In genomic region chr9:35691757-35692301, GRCh38 we compare ENCODE assay signal across 9 cellular contexts. TPM values are rescaled to one million over a fixed set of nuclear protein-coding genes. Genes with fewer than 3 reads are reported as not detected.
DNase-seq lines count a peak whose midpoint lies in the region; ATAC-seq lines count a peak whose summit lies in the region.
"Had no signal": no experiment of that assay in that cellular context is flagged by ENCODE, and none has a peak within 500 bp of the region (broad histone marks: within the 10 kb centered on the region; RNA-seq: fewer than 3 reads in every experiment).

No MANE protein-coding gene starts in this region.

- peaks cover 20% of the 10 kb centered on the region for H3K79me1 ChIP-seq in trophoblast cell (ENCODE audit: low read length)

- no peak overlapping the region for H4K8ac ChIP-seq in trophoblast cell (ENCODE audit: low read depth, low read length)

- H3K27me3 Mint-ChIP-seq in CD4-positive, alpha-beta memory T cell, result no peaks in the 10 kb centered on the region
- no peaks in the 10 kb centered on the region for H3K27me3 Mint-ChIP-seq in IgD-negative memory B cell
- H3K27me3 Mint-ChIP-seq in effector memory CD8-positive, alpha-beta T cell, result no peaks in the 10 kb centered on the region

- no peak overlapping the region for H2AK5ac ChIP-seq in trophoblast cell (ENCODE audit: low read length)

- peaks cover 14% of the 10 kb centered on the region for H3K79me2 ChIP-seq in trophoblast cell (ENCODE audit: control insufficient read depth, insufficient read depth, low read length, poor library complexity)

- CTCF ChIA-PET in CD4-positive, alpha-beta memory T cell (lab: Charles Lee; ENCODE audit: partially characterized antibody), result interaction anchor here (0.6 to 16.3 kb wide), 9 partner anchors 9 to 190 kb away, joined by 3 to 339 read pairs (median 4); partner anchors contain the start of genes ARHGEF39, CCDC107, CREB3 and RMRP

- peaks cover 11 to 40% (median 22%) of the 10 kb centered on the region in 4 donors for H3K4me1 Mint-ChIP-seq in CD4-positive, alpha-beta memory T cell
- peaks cover 6 to 12% (median 9%) of the 10 kb centered on the region in 3 donors for H3K4me1 Mint-ChIP-seq in IgD-negative memory B cell
- H3K4me1 Mint-ChIP-seq in effector memory CD8-positive, alpha-beta T cell (ENCODE audit: low read depth in 2 of 2), result peaks cover 7 to 22% of the 10 kb centered on the region in 2 donors

- H3K23ac ChIP-seq in trophoblast cell (ENCODE audit: low read length), result no peak overlapping the region

- no peak overlapping the region for H3K4ac ChIP-seq in trophoblast cell (ENCODE audit: low read depth, low read length)

- no peaks in the 10 kb centered on the region for H3K27me3 ChIP-seq in CD4-positive, alpha-beta memory T cell (ENCODE audit: insufficient read depth, low read length)
- H3K27me3 ChIP-seq in trophoblast cell (ENCODE audit: insufficient read depth, low read length), result no peaks in the 10 kb centered on the region

- peak overlapping the region; percentile 82 to 90 (median 88) for H3K4me3 Mint-ChIP-seq in CD4-positive, alpha-beta memory T cell
- peak overlapping the region; percentile 57 to 92 (median 87) for H3K4me3 Mint-ChIP-seq in IgD-negative memory B cell
- peak overlapping the region; percentile 88 to 90 for H3K4me3 Mint-ChIP-seq in effector memory CD8-positive, alpha-beta T cell

- no peak overlapping the region for H3K4me2 ChIP-seq in trophoblast cell (ENCODE audit: low read length)

- H3K27ac Mint-ChIP-seq in CD4-positive, alpha-beta memory T cell, result peak overlapping the region; percentile 55 to 92 (median 81)
- peak overlapping the region in 2 of 3 donors; percentile 65 to 74 for H3K27ac Mint-ChIP-seq in IgD-negative memory B cell
- H3K27ac Mint-ChIP-seq in effector memory CD8-positive, alpha-beta T cell, result peak overlapping the region in 1 of 2 donors; percentile 86

- H3K9me3 Mint-ChIP-seq in CD4-positive, alpha-beta memory T cell, result no peaks in the 10 kb centered on the region
- no peaks in the 10 kb centered on the region for H3K9me3 Mint-ChIP-seq in IgD-negative memory B cell
- no peaks in the 10 kb centered on the region for H3K9me3 Mint-ChIP-seq in effector memory CD8-positive, alpha-beta T cell

- peaks cover under 1% of the 10 kb centered on the region for H3K36me3 ChIP-seq in CD4-positive, alpha-beta memory T cell (ENCODE audit: insufficient read depth, low read length)
- peaks cover 7 to 12% of the 10 kb centered on the region in 2 experiments for H3K36me3 ChIP-seq in trophoblast cell (ENCODE audit: control insufficient read depth in 1 of 2, insufficient read depth in 2 of 2, low read length in 2 of 2)

- no peak overlapping the region for H3K18ac ChIP-seq in trophoblast cell (ENCODE audit: low read length)

- no peak overlapping the region for H4K12ac ChIP-seq in trophoblast cell (ENCODE audit: low read depth, low read length)

- ATAC-seq in effector memory CD8-positive, alpha-beta T cell (replicated peaks), result no peak
- no peak for ATAC-seq in GM18870 (IDR thresholded peaks at IDR 0.05; ENCODE audit: unreplicated experiment)

- peaks cover 0 to 5% of the 10 kb centered on the region in 2 donors for H3K36me3 Mint-ChIP-seq in CD4-positive, alpha-beta memory T cell
- no peaks in the 10 kb centered on the region for H3K36me3 Mint-ChIP-seq in IgD-negative memory B cell
- H3K36me3 Mint-ChIP-seq in effector memory CD8-positive, alpha-beta T cell (ENCODE audit: insufficient read depth), result peaks cover 7% of the 10 kb centered on the region

- WGBS in trophoblast cell (ENCODE audit: extremely low coverage, insufficient coverage, insufficient read length), result no CpG with 5 or more reads among the region's 13 CpGs

- no peak overlapping the region for H2BK12ac ChIP-seq in trophoblast cell (ENCODE audit: low read length)

- no peak overlapping the region for H4K91ac ChIP-seq in trophoblast cell (ENCODE audit: low read depth, low read length)

- no peak overlapping the region for H3K4me3 ChIP-seq in CD4-positive, alpha-beta memory T cell (ENCODE audit: low read length in 2 of 2)
- no peak overlapping the region for H3K4me3 ChIP-seq in trophoblast cell (ENCODE audit: low read depth, low read length)

- no peak overlapping the region for H2BK5ac ChIP-seq in trophoblast cell (ENCODE audit: low read depth, low read length, poor library complexity)

- H3K4me1 ChIP-seq in CD4-positive, alpha-beta memory T cell (ENCODE audit: insufficient read depth, low read length), result peaks cover 15% of the 10 kb centered on the region
- H3K4me1 ChIP-seq in trophoblast cell (ENCODE audit: control insufficient read depth in 1 of 2, insufficient read depth in 2 of 2, low read length in 2 of 2), result peaks cover 16 to 24% of the 10 kb centered on the region in 2 experiments

- no peak overlapping the region for H2AFZ ChIP-seq in trophoblast cell (ENCODE audit: insufficient read depth, low read length, poor library complexity)

- no peak overlapping the region for H2BK120ac ChIP-seq in trophoblast cell (ENCODE audit: insufficient read depth, low read length, poor library complexity)

- no peak overlapping the region for H3K9ac ChIP-seq in trophoblast cell (ENCODE audit: low read length)

- POLR2A ChIA-PET in CD4-positive, alpha-beta memory T cell (lab: Charles Lee; ENCODE audit: partially characterized antibody), result interaction anchor here (0.5 to 12.0 kb wide), 10 partner anchors 8 to 86 kb away, joined by 3 to 160 read pairs (median 5); partner anchors contain the start of genes ARHGEF39, CCDC107, CREB3 and RMRP

- no peak overlapping the region for H3K27ac ChIP-seq in CD4-positive, alpha-beta memory T cell (ENCODE audit: low read depth, low read length)
- H3K27ac ChIP-seq in trophoblast cell (ENCODE audit: low read depth, low read length), result no peak overlapping the region

- no peak overlapping the region for H3K14ac ChIP-seq in trophoblast cell (ENCODE audit: low read length)

- no peaks in the 10 kb centered on the region for H3K9me3 ChIP-seq in CD4-positive, alpha-beta memory T cell (ENCODE audit: control insufficient read depth in 1 of 2, low read length in 2 of 2)
- H3K9me3 ChIP-seq in trophoblast cell (ENCODE audit: insufficient read depth, low read depth, low read length), result no peaks in the 10 kb centered on the region

- no peak for DNase-seq in CD4-positive, alpha-beta memory T cell
- DNase-seq in effector memory CD8-positive, alpha-beta T cell, result no peak
- DNase-seq in trophoblast cell (peak; percentile 47 to 52), epidermal melanocyte (ENCODE audit: insufficient read length, low spot score) (no peak), superior temporal gyrus (ENCODE audit: extremely low spot score) (no peak)
- DNase-seq in activated effector memory CD4-positive, alpha-beta T cell treated with Interleukin-2 at 50 U/mL for 16 hours, result no peak

- intact Hi-C loops in CD4-positive, alpha-beta memory T cell (cut with micrococcal nuclease), result no loop called here

RNA-seq across cellular contexts. Expression of gene TPM2, which starts 2.1 kb away (rescaled TPM):
- 10 to 100 TPM; 72.6 to 79.6 TPM for total RNA-seq in CD4-positive, alpha-beta memory T cell
- under 1 TPM in 1 of 2 donors, not detected in 1; 0.79 TPM for polyA plus RNA-seq in CD4-positive, alpha-beta memory T cell
- polyA plus RNA-seq in IgD-negative memory B cell, result not detected
- 307 and 309 TPM in 2 replicates for polyA plus RNA-seq in trophoblast cell (2013)

RNA-seq across cellular contexts. Expression of gene CA9, which starts 18.1 kb away (rescaled TPM):
- not detected for total RNA-seq in CD4-positive, alpha-beta memory T cell
- not detected for polyA plus RNA-seq in CD4-positive, alpha-beta memory T cell
- not detected for polyA plus RNA-seq in IgD-negative memory B cell
- polyA plus RNA-seq in trophoblast cell (2013), result 0.53 and 0.75 TPM in 2 replicates

RNA-seq across cellular contexts. Expression of gene ARHGEF39, which starts 26.8 kb away (rescaled TPM):
- total RNA-seq in CD4-positive, alpha-beta memory T cell, result not detected
- 1 to 10 TPM; 1.0 to 1.1 TPM for polyA plus RNA-seq in CD4-positive, alpha-beta memory T cell
- polyA plus RNA-seq in IgD-negative memory B cell, result 0.64 TPM
- 6.7 and 7.0 TPM in 2 replicates for polyA plus RNA-seq in trophoblast cell (2013)

RNA-seq across cellular contexts. Expression of gene CCDC107, which starts 33.7 kb away (rescaled TPM):
- total RNA-seq in CD4-positive, alpha-beta memory T cell, result 10 to 100 TPM; 28.4 to 30.4 TPM
- 10 to 100 TPM; 90.5 to 92.5 TPM for polyA plus RNA-seq in CD4-positive, alpha-beta memory T cell
- 77.4 TPM for polyA plus RNA-seq in IgD-negative memory B cell
- polyA plus RNA-seq in trophoblast cell (2013), result 10.1 and 10.2 TPM in 2 replicates

RNA-seq across cellular contexts. Expression of gene RMRP, which starts 34.0 kb away (rescaled TPM):
- over 10,000 TPM; 18,678 to 21,585 TPM for total RNA-seq in CD4-positive, alpha-beta memory T cell
- 10 to 100 TPM in 1 of 2 donors, not detected in 1; 54.3 TPM for polyA plus RNA-seq in CD4-positive, alpha-beta memory T cell
- 30.5 TPM for polyA plus RNA-seq in IgD-negative memory B cell
- 3.3 and 5.7 TPM in 2 replicates for polyA plus RNA-seq in trophoblast cell (2013)
- polyA plus RNA-seq: urinary bladder had no signal

Comparison
In these comparisons a context has a peak if more than half of its experiments do, and no peak if none do; other contexts are left out.
1. DNase-seq: peak in trophoblast cell (2 of 2); none in CD4-positive, alpha-beta memory T cell (0 of 5), effector memory CD8-positive, alpha-beta T cell (0 of 3), epidermal melanocyte (single experiment), superior temporal gyrus (single experiment) and activated effector memory CD4-positive, alpha-beta T cell treated with Interleukin-2 at 50 U/mL for 16 hours (single experiment).
2. Peak in every context shown above with its lines, with median percentiles within 50 percentile points of each other: H3K4me3 Mint-ChIP-seq.